ENCODE assay signal across 8 cellular contexts in the genomic region with DNA sequence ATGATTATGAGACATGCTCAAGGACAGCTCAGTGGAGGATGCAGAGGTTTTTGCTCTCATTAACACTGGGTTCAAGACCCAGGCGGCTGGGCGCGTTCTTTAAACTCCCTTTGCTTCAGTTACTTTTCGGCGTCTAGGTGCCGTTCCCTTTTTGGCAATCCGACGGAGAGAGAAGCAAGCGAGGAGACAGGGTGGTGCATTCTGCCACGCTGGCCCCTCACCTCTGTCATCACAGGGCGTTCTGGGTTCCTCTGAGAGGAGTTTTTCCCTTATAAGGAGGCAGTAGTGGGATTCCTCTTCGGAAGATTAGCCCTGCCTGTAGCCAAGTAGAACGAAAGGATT. TPM values are rescaled to one million over a fixed set of nuclear protein-coding genes. Genes with fewer than 3 reads are reported as not detected.
DNase-seq lines count a peak whose midpoint lies in the region; ATAC-seq and TF ChIP-seq lines count a peak whose summit lies in the region.

No MANE protein-coding gene starts in this region.

- no peaks in the 10 kb centered on the region for H3K9me3 ChIP-seq in iPS-18a (ENCODE audit: control insufficient read depth, low read depth, low read length)
- H3K9me3 ChIP-seq in skeletal muscle satellite cell (replicated peaks; ENCODE audit: low read length): no peaks in the 10 kb centered on the region

- peak overlapping the region; percentile 92 for H3K4me2 ChIP-seq in skeletal muscle satellite cell (ENCODE audit: low read length)

- H3K9ac ChIP-seq in iPS-18a (ENCODE audit: low read length) (peak overlapping the region; percentile 78), skeletal muscle satellite cell (ENCODE audit: low read depth, low read length) (peak overlapping the region; percentile 93)

- no peaks in the 10 kb centered on the region for H3K27me3 ChIP-seq in iPS-18a (ENCODE audit: control insufficient read depth, insufficient read depth, low read length)
- no peaks in the 10 kb centered on the region for H3K27me3 ChIP-seq in skeletal muscle satellite cell (ENCODE audit: control insufficient read depth, insufficient read depth, low read length)

- no peak for TF ChIP-seq CTCF in LNCaP clone FGC (IDR thresholded peaks at IDR 0.05; ENCODE audit: control insufficient read depth, extremely low read depth, insufficient read depth)
- no peak for TF ChIP-seq CTCF in astrocyte of the spinal cord (IDR thresholded peaks at IDR 0.05; ENCODE audit: low read depth, low read length)

- in situ Hi-C loops in astrocyte of the spinal cord (cut with HindIII; ENCODE audit: low sequenced_read_pairs): no loop called here

- H3K27ac ChIP-seq in iPS-18a (ENCODE audit: low read length): peak overlapping the region; percentile 74

- H3K4me1 ChIP-seq in iPS-18a (ENCODE audit: control insufficient read depth, low read depth, low read length): peaks cover 11% of the 10 kb centered on the region
- peaks cover 17% of the 10 kb centered on the region for H3K4me1 ChIP-seq in skeletal muscle satellite cell (ENCODE audit: control insufficient read depth, insufficient read depth, low read length)

- DNase-seq in SKM-1 treated with dmso at 0.1 percent for 144 hours (lab: John Stamatoyannopoulos, UW; ENCODE audit: unreplicated experiment) (peak; percentile 34), SKM-1 (lab: John Stamatoyannopoulos, UW; ENCODE audit: unreplicated experiment) (no peak), LNCaP clone FGC (ENCODE audit: low read depth) (no peak), T-helper 2 cell (peak in 4 of 5 experiments; percentile 31 to 89 (median 48)), astrocyte of the spinal cord (ENCODE audit: low read depth, low spot score) (peak; percentile 90)

- no peak for ATAC-seq in HG03460 (IDR thresholded peaks at IDR 0.05; ENCODE audit: unreplicated experiment)

- H3K36me3 ChIP-seq in iPS-18a (ENCODE audit: control insufficient read depth, low read depth, low read length): no peaks in the 10 kb centered on the region
- H3K36me3 ChIP-seq in skeletal muscle satellite cell (ENCODE audit: insufficient read depth, low read length): no peaks in the 10 kb centered on the region

- peak overlapping the region; percentile 61 for H3K4me3 ChIP-seq in LNCaP clone FGC (ENCODE audit: low read depth, low read length)
- peak overlapping the region; percentile 59 for H3K4me3 ChIP-seq in astrocyte of the spinal cord (ENCODE audit: low read depth, low read length)
- H3K4me3 ChIP-seq in iPS-18a (ENCODE audit: low read length): peak overlapping the region; percentile 85
- peak overlapping the region; percentile 74 for H3K4me3 ChIP-seq in skeletal muscle satellite cell (ENCODE audit: low read length)

RNA-seq across cellular contexts. Expression of a gene that starts 9.0 kb away (rescaled TPM):
- total RNA-seq in skeletal muscle satellite cell (2012; rRNA removed): 40.3 and 40.4 TPM in 2 replicates

RNA-seq across cellular contexts. Expression of a gene that starts 31.3 kb away (rescaled TPM):
- 67.9 and 81.0 TPM in 2 replicates for total RNA-seq in skeletal muscle satellite cell (2012; rRNA removed)

Comparison
In these comparisons a context has a peak if more than half of its experiments do, and no peak if none do; other contexts are left out.
1. DNase-seq: peak in SKM-1 treated with dmso at 0.1 percent for 144 hours (single experiment), T-helper 2 cell (4 of 5) and astrocyte of the spinal cord (single experiment); none in SKM-1 (single experiment) and LNCaP clone FGC (single experiment).
2. Peak in every context shown above with its lines, with median percentiles within 50 percentile points of each other: H3K4me3 ChIP-seq.